ENCODE assay signal across 18 cellular contexts in the genomic region with DNA sequence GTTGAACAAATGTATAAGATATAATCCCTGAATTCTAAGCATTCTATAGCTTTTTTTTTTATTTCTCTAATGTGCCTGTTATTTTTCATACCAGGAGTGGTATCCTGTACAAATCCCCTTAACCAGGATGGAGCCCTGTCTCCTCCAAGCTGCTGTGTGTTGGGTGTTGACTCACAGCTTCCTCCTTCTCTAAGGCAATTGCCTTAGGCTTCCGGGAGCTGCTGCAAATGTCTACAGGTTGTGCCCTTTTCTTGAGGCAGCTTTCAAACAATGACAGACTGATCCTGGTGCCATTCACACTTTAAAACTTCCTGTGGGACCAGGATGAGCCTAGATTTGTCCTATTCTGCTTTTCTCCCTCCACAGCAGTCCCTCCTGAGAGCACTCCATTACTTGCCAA.
"Had no signal": no experiment of that assay in that cellular context is flagged by ENCODE, and none has a peak within 500 bp of the region (broad histone marks: within the 10 kb centered on the region; RNA-seq: fewer than 3 reads in every experiment).

No MANE protein-coding gene starts in this region.

- H3K36me3 ChIP-seq: esophagus squamous epithelium, heart right ventricle, lower lobe of right lung, pancreas, upper lobe of left lung had no signal

- H3K4me1 ChIP-seq: esophagus squamous epithelium, lower lobe of right lung, upper lobe of left lung had no signal

- H3K27ac ChIP-seq: esophagus squamous epithelium, heart right ventricle, lower lobe of right lung, pancreas, upper lobe of left lung had no signal

- H3K9me3 ChIP-seq: esophagus squamous epithelium, heart right ventricle, lower lobe of right lung, pancreas, upper lobe of left lung had no signal

- H3K27me3 ChIP-seq: esophagus squamous epithelium, heart right ventricle, pancreas, upper lobe of left lung had no signal

- FAIRE-seq: frontal cortex, pancreas, TTC549 had no signal

- H3K4me3 ChIP-seq: esophagus squamous epithelium, heart right ventricle, lower lobe of right lung, pancreas, upper lobe of left lung had no signal

- DNase-seq: activated CD4-positive, alpha-beta T cell treated with anti-CD3 and anti-CD28 coated beads, Interleukin-2, amount 50 U/mL, for 1 hour; activated CD4-positive, CD25-positive, alpha-beta regulatory T cell; activated naive CD4-positive, alpha-beta T cell treated with anti-CD3 and anti-CD28 coated beads, Interleukin-2, amount 10 ng/mL, durations not matched to agents 7 days and 5 days; activated T-cell treated with anti-CD3 and anti-CD28 coated beads for 4 hours; esophagus squamous epithelium; heart right ventricle; kidney glomerular epithelial cell; lower lobe of right lung; midbrain; naive B cell; pancreas; retina; stimulated activated CD4-positive, alpha-beta T cell treated with anti-CD3 and anti-CD28 coated beads, Interleukin-15, amount 100 ng/mL, for 24 hours; stimulated activated CD4-positive, alpha-beta T cell treated with anti-CD3 and anti-CD28 coated beads, Interleukin-4, amount 100 ng/mL, for 24 hours; T-helper 17 cell; upper lobe of left lung had no signal

- ATAC-seq: lower lobe of right lung, pancreas, T-helper 17 cell had no signal
